Comparison of ENCODE assay signal across 12 cellular contexts in genomic region chr16:85995591-85996461, GRCh38.
A peak's percentile ranks its signal among the peaks of the same experiment; 100 is the strongest.
DNase-seq lines count a peak whose midpoint lies in the region; ATAC-seq and TF ChIP-seq lines count a peak whose summit lies in the region.
"Had no signal": no experiment of that assay in that cellular context is flagged by ENCODE, and none has a peak within 500 bp of the region (broad histone marks: within the 10 kb centered on the region; RNA-seq: fewer than 3 reads in every experiment).

No MANE protein-coding gene starts in this region.

- no peak for TF ChIP-seq EP300 in ovary (IDR thresholded peaks at IDR 0.05)

- peaks cover 24 to 31% of the 10 kb centered on the region in 2 donors for H3K4me1 Mint-ChIP-seq in natural killer cell
- peaks cover 19 to 32% of the 10 kb centered on the region in 2 donors for H3K4me1 Mint-ChIP-seq in natural killer cell treated with Interleukin-12 subunit alpha and Interleukin-12 subunit beta and Interleukin-15 and Interleukin-18, amount 100 ng/mL, for 72 hours (ENCODE audit: low read depth in 2 of 2)
- peaks cover 31 to 41% of the 10 kb centered on the region in 2 donors for H3K4me1 Mint-ChIP-seq in immature natural killer cell

- H3K27me3 Mint-ChIP-seq in natural killer cell (ENCODE audit: low read depth in 2 of 2): no peaks in the 10 kb centered on the region
- H3K27me3 Mint-ChIP-seq in natural killer cell treated with Interleukin-12 subunit alpha and Interleukin-12 subunit beta and Interleukin-15 and Interleukin-18, amount 100 ng/mL, for 72 hours: peaks cover 0 to 7% of the 10 kb centered on the region in 2 donors
- H3K27me3 Mint-ChIP-seq in immature natural killer cell (ENCODE audit: low read depth in 3 of 3): peaks cover 0 to 4% (median 3%) of the 10 kb centered on the region in 3 donors

- no peaks in the 10 kb centered on the region for H3K9me3 ChIP-seq in SJCRH30 (replicated peaks)
- no peaks in the 10 kb centered on the region for H3K9me3 ChIP-seq in ovary
- H3K9me3 ChIP-seq: heart right ventricle had no signal

- no peak overlapping the region for H3K27ac Mint-ChIP-seq in natural killer cell
- H3K27ac Mint-ChIP-seq in natural killer cell treated with Interleukin-12 subunit alpha and Interleukin-12 subunit beta and Interleukin-15 and Interleukin-18, amount 100 ng/mL, for 72 hours: peak overlapping the region in 1 of 2 donors; percentile 77
- H3K27ac Mint-ChIP-seq in immature natural killer cell: no peak overlapping the region

- intact Hi-C loops in natural killer cell (cut with micrococcal nuclease): no loop called here
- intact Hi-C loops in ovary (cut with DNase I): no loop called here

- H3K36me3 ChIP-seq in SJCRH30: no peaks in the 10 kb centered on the region
- H3K36me3 ChIP-seq in ovary: no peaks in the 10 kb centered on the region
- H3K36me3 ChIP-seq: heart right ventricle had no signal

- H3K9me3 Mint-ChIP-seq in natural killer cell (no peaks in the 10 kb centered on the region), immature natural killer cell (no peaks in the 10 kb centered on the region)
- H3K9me3 Mint-ChIP-seq in natural killer cell treated with Interleukin-12 subunit alpha and Interleukin-12 subunit beta and Interleukin-15 and Interleukin-18, amount 100 ng/mL, for 72 hours: no peaks in the 10 kb centered on the region

- H3K36me3 Mint-ChIP-seq in natural killer cell (no peaks in the 10 kb centered on the region), immature natural killer cell (peaks cover 0 to 3% (median 0%) of the 10 kb centered on the region in 3 donors)
- H3K36me3 Mint-ChIP-seq in natural killer cell treated with Interleukin-12 subunit alpha and Interleukin-12 subunit beta and Interleukin-15 and Interleukin-18, amount 100 ng/mL, for 72 hours: no peaks in the 10 kb centered on the region

- peaks cover 9% of the 10 kb centered on the region for H3K4me1 ChIP-seq in SJCRH30
- H3K4me1 ChIP-seq in ovary (ENCODE audit: insufficient read depth): no peaks in the 10 kb centered on the region

- no peak for DNase-seq in natural killer cell
- no peak for DNase-seq in natural killer cell treated with Interleukin-12 subunit alpha and Interleukin-12 subunit beta and Interleukin-15 and Interleukin-18, amount 100 ng/mL, for 72 hours (ENCODE audit: low spot score)
- DNase-seq in SJCRH30: peak; percentile 19 to 61
- no peak for DNase-seq in immature natural killer cell
- no peak for DNase-seq in NCI-H2227 treated with DMSO at 0.1 percent for 48 hours (lab: John Stamatoyannopoulos, UW)
- no peak for DNase-seq in ovary
- DNase-seq in NAMALWA (ENCODE audit: low spot score): no peak
- DNase-seq: AML-193, heart right ventricle, SHP77 had no signal

- no peak for TF ChIP-seq POLR2A in ovary (IDR thresholded peaks at IDR 0.05)

- H3K4me3 ChIP-seq in SJCRH30: no peak overlapping the region
- no peak overlapping the region for H3K4me3 ChIP-seq in ovary
- H3K4me3 ChIP-seq: heart right ventricle had no signal

- H3K4me3 Mint-ChIP-seq in natural killer cell: peak overlapping the region; percentile 53
- no peak overlapping the region for H3K4me3 Mint-ChIP-seq in natural killer cell treated with Interleukin-12 subunit alpha and Interleukin-12 subunit beta and Interleukin-15 and Interleukin-18, amount 100 ng/mL, for 72 hours
- peak overlapping the region in 4 of 5 donors; percentile 15 to 50 (median 26) for H3K4me3 Mint-ChIP-seq in immature natural killer cell

- ATAC-seq in natural killer cell (no peak), GM18858 (IDR thresholded peaks at IDR 0.05; ENCODE audit: unreplicated experiment) (no peak)
- ATAC-seq in natural killer cell treated with Interleukin-12 subunit alpha and Interleukin-12 subunit beta and Interleukin-15 and Interleukin-18, amount 100 ng/mL, for 72 hours: no peak
- ATAC-seq: HCT116, heart right ventricle had no signal

- H3K27me3 ChIP-seq in SJCRH30: no peaks in the 10 kb centered on the region
- no peaks in the 10 kb centered on the region for H3K27me3 ChIP-seq in ovary

- 76 to 78% (median 77%) methylated on average over 27 of the region's 27 CpGs for WGBS in ovary, 3 donors

- no peak for TF ChIP-seq CTCF in natural killer cell (IDR thresholded peaks at IDR 0.05)
- no peak for TF ChIP-seq CTCF in ovary (IDR thresholded peaks at IDR 0.05)

- H3K27ac ChIP-seq in SJCRH30 (peak overlapping the region; percentile 35), ovary (no peak overlapping the region)

Comparison
In these comparisons a context has a peak if more than half of its experiments do, and no peak if none do; other contexts are left out.
1. DNase-seq: peak in SJCRH30 (2 of 2); none in natural killer cell (single experiment), natural killer cell treated with Interleukin-12 subunit alpha and Interleukin-12 subunit beta and Interleukin-15 and Interleukin-18, amount 100 ng/mL, for 72 hours (single experiment), immature natural killer cell (0 of 3), NCI-H2227 treated with DMSO at 0.1 percent for 48 hours (single experiment), ovary (0 of 5) and NAMALWA (single experiment).